In the genomic region with DNA sequence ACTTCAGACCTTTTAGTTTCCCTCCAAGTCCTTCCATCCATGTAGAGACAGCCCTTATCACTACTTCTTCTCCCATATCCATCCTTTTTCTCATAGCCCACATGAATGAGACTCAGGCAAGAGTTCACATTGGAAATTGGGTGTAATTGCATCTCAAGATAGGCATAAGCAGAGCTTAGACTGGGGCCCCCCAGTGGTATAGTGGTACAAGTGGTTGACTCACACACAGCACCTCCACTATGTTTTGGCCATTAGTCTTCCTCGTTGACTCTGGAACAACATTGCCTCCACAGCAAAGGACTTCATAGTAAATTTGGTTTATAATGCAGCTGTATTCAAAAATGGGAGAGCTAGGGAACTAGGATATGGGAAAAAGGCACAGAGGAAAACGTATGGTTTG, we compare ENCODE assay signal across 25 cellular contexts. TPM values are rescaled to one million over a fixed set of nuclear protein-coding genes. Genes with fewer than 3 reads are reported as not detected.
DNase-seq lines count a peak whose midpoint lies in the region; ATAC-seq and TF ChIP-seq lines count a peak whose summit lies in the region.
"Had no signal": no experiment of that assay in that cellular context is flagged by ENCODE, and none has a peak within 500 bp of the region (broad histone marks: within the 10 kb centered on the region; RNA-seq: fewer than 3 reads in every experiment).

No MANE protein-coding gene starts in this region.

- no peak overlapping the region for H2BK15ac ChIP-seq in mesendoderm (replicated peaks; ENCODE audit: low read depth)

- peaks cover 10 to 33% of the 10 kb centered on the region in 2 experiments for H3K4me1 ChIP-seq in HCT116 (ENCODE audit: control insufficient read depth in 1 of 2, insufficient read depth in 2 of 2, low read length in 2 of 2)
- no peaks in the 10 kb centered on the region for H3K4me1 ChIP-seq in mesendoderm (ENCODE audit: control insufficient read depth, low read depth, low read length)
- H3K4me1 ChIP-seq: BLaER1 treated with 17β-estradiol and CSF1 and Interleukin-3, amounts not matched to agents 10 nM and 100 nM had no signal

- no peak for ATAC-seq in HCT116
- ATAC-seq: T-cell had no signal

- peaks cover 17% of the 10 kb centered on the region; the same call in 1 of the 2 replicates for H4K20me1 ChIP-seq in HCT116 (ENCODE audit: insufficient read depth)
- H4K20me1 ChIP-seq: BLaER1 treated with 17β-estradiol and CSF1 and Interleukin-3, amounts not matched to agents 10 nM and 100 nM had no signal

- H2AK5ac ChIP-seq in mesendoderm (ENCODE audit: low read length) = no peak overlapping the region

- CTCF ChIA-PET in HCT116 (lab: Charles Lee) = interaction anchor here (0.6 kb wide), 1 partner anchor 193 kb away, joined by 4 read pairs; no protein-coding TSS in a partner anchor

- peaks cover 33% of the 10 kb centered on the region for H3K79me2 ChIP-seq in HCT116 (ENCODE audit: insufficient read depth, low read length)
- no peaks in the 10 kb centered on the region for H3K79me2 ChIP-seq in mesendoderm (ENCODE audit: control insufficient read depth, insufficient read depth, low read length)

- no peak overlapping the region for H4K8ac ChIP-seq in mesendoderm (ENCODE audit: low read depth, low read length)

- WGBS in mesendoderm (ENCODE audit: extremely low coverage, insufficient coverage, low lambda C conversion rate) = no CpG with 5 or more reads among the region's 2 CpGs

- no peaks in the 10 kb centered on the region for H3K36me3 Mint-ChIP-seq in HFFc6 (ENCODE audit: low read depth)
- H3K36me3 Mint-ChIP-seq: T-cell had no signal

- TF ChIP-seq CTCF in GM12864 (IDR thresholded peaks at IDR 0.05; ENCODE audit: low read depth, low read length, missing control alignments) = peak; percentile 21
- peak in 2 of 3 experiments; percentile 25 to 35; a peak in 2 of 6 replicates for TF ChIP-seq CTCF in HCT116 (IDR thresholded peaks at IDR 0.05 in 2 of 3, conservative IDR thresholded peaks at IDR 0.05 in 1 of 3; ENCODE audit: borderline replicate concordance in 1 of 3, insufficient read depth in 1 of 3, low read depth in 2 of 3, low read length in 2 of 3)
- no peak for TF ChIP-seq CTCF in HFFc6 (IDR thresholded peaks at IDR 0.05)

- no peak overlapping the region for H3K4me3 ChIP-seq in GM12864 (ENCODE audit: low read depth, low read length)
- no peak overlapping the region for H3K4me3 ChIP-seq in HCT116 (replicated peaks in 1 of 2; ENCODE audit: low read depth in 1 of 2, low read length in 2 of 2)
- no peak overlapping the region for H3K4me3 ChIP-seq in mesendoderm (ENCODE audit: low read length)
- H3K4me3 ChIP-seq: BLaER1 treated with 17β-estradiol and CSF1 and Interleukin-3, amounts not matched to agents 10 nM and 100 nM had no signal

- intact Hi-C loops in HCT116 (cut with micrococcal nuclease) = no loop called here

- H3K4ac ChIP-seq in mesendoderm (ENCODE audit: low read depth, low read length) = no peak overlapping the region

- no peaks in the 10 kb centered on the region for H3K9me3 Mint-ChIP-seq in HFFc6
- H3K9me3 Mint-ChIP-seq: CD4-positive, alpha-beta T cell; T-cell had no signal

- H3K27ac Mint-ChIP-seq in HFFc6 = no peak overlapping the region
- H3K27ac Mint-ChIP-seq: CD4-positive, alpha-beta T cell; T-cell had no signal

- no peak overlapping the region for H3K4me2 ChIP-seq in HCT116 (ENCODE audit: low read length)
- H3K4me2 ChIP-seq in mesendoderm (ENCODE audit: low read length) = no peak overlapping the region
- H3K4me2 ChIP-seq: BLaER1 treated with 17β-estradiol and CSF1 and Interleukin-3, amounts not matched to agents 10 nM and 100 nM had no signal

- TF ChIP-seq RAD21 in HCT116 (IDR thresholded peaks at IDR 0.05; ENCODE audit: low read depth) = no peak

- H2BK120ac ChIP-seq in mesendoderm (ENCODE audit: low read depth, low read length) = no peak overlapping the region

- H3K36me3 ChIP-seq in HCT116 (ENCODE audit: control insufficient read depth in 1 of 2, insufficient read depth in 2 of 2, low read length in 2 of 2) = peaks cover 0 to 26% of the 10 kb centered on the region in 2 experiments; a peak in 2 of 4 replicates
- no peaks in the 10 kb centered on the region for H3K36me3 ChIP-seq in mesendoderm (ENCODE audit: control insufficient read depth, insufficient read depth, low read length)
- H3K36me3 ChIP-seq: BLaER1 treated with 17β-estradiol and CSF1 and Interleukin-3, amounts not matched to agents 10 nM and 100 nM had no signal

- no peaks in the 10 kb centered on the region for H3K79me1 ChIP-seq in mesendoderm (ENCODE audit: low read length)

- no peak for DNase-seq in GM12864 (ENCODE audit: low read depth)
- DNase-seq in HCT116 (ENCODE audit: low read depth, low spot score) = no peak
- peak; percentile 8 for DNase-seq in OCI-M1 (lab: John Stamatoyannopoulos, UW)
- peak; percentile 6 for DNase-seq in mesendoderm
- no peak for DNase-seq in globus pallidus (ENCODE audit: low spot score)
- DNase-seq in activated CD4-positive, alpha-beta T cell treated with anti-CD3 and anti-CD28 coated beads for 1 hour = no peak
- DNase-seq in HFFc6 = no peak
- DNase-seq: AML-193; CD4-positive, alpha-beta T cell; DMS53; H7; Karpas-422; NCI-H1105; NCI-H146; NCI-H1930; NCI-H2107; NCI-H526 treated with DMSO at 0.1 percent for 48 hours; Right ventricle myocardium superior; RPMI8226; T-cell had no signal

- no peaks in the 10 kb centered on the region for H3K9me3 ChIP-seq in HCT116 (ENCODE audit: control insufficient read depth in 1 of 2, insufficient read depth in 1 of 2, low read depth in 1 of 2, low read length in 2 of 2)
- H3K9me3 ChIP-seq: BLaER1 treated with 17β-estradiol and CSF1 and Interleukin-3, amounts not matched to agents 10 nM and 100 nM had no signal

- H3K56ac ChIP-seq in mesendoderm (ENCODE audit: low read length) = no peak overlapping the region

- no peaks in the 10 kb centered on the region for H3K9me2 ChIP-seq in HCT116 (ENCODE audit: insufficient read depth)

- no peak overlapping the region for H4K5ac ChIP-seq in mesendoderm (ENCODE audit: low read length)

- no peak overlapping the region for H3K18ac ChIP-seq in mesendoderm (ENCODE audit: low read length)

- no peak for TF ChIP-seq POLR2A in HCT116 (IDR thresholded peaks at IDR 0.05; ENCODE audit: borderline replicate concordance, extremely low read depth, insufficient read depth, insufficient read length)

- no peak overlapping the region for H3K4me3 Mint-ChIP-seq in HFFc6
- H3K4me3 Mint-ChIP-seq: CD4-positive, alpha-beta T cell; T-cell had no signal

- H3K27ac ChIP-seq in HCT116 (ENCODE audit: low read depth, low read length) (no peak overlapping the region), mesendoderm (ENCODE audit: low read depth, low read length) (no peak overlapping the region)
- H3K27ac ChIP-seq: BLaER1 treated with 17β-estradiol and CSF1 and Interleukin-3, amounts not matched to agents 10 nM and 100 nM had no signal

- H3K27me3 Mint-ChIP-seq in HFFc6 (ENCODE audit: insufficient read depth) = no peaks in the 10 kb centered on the region; the same call in none of the 2 replicates
- H3K27me3 Mint-ChIP-seq: CD4-positive, alpha-beta T cell had no signal

- BruUV-seq in HCT116 (replicated peaks; lab: Mats Ljungman, UMichigan) = no TSS peak

- POLR2A ChIA-PET in HCT116 (lab: Charles Lee) = no interaction called here

- H3K27me3 ChIP-seq in HCT116 (ENCODE audit: insufficient read depth, low read length) = peaks cover 6% of the 10 kb centered on the region; the same call in 1 of the 2 replicates
- no peaks in the 10 kb centered on the region for H3K27me3 ChIP-seq in mesendoderm (ENCODE audit: insufficient read depth, low read length, poor library complexity)
- H3K27me3 ChIP-seq: BLaER1 treated with 17β-estradiol and CSF1 and Interleukin-3, amounts not matched to agents 10 nM and 100 nM had no signal

- no peak overlapping the region for H3K23ac ChIP-seq in mesendoderm (ENCODE audit: low read length)

- H2BK5ac ChIP-seq in mesendoderm (ENCODE audit: low read length) = no peak overlapping the region

- no peak overlapping the region for H2AFZ ChIP-seq in HCT116 (ENCODE audit: low read depth, low read length, poor library complexity, severe bottlenecking)

- H3K9ac ChIP-seq in HCT116 (ENCODE audit: low read length) (no peak overlapping the region), mesendoderm (ENCODE audit: low read length) (no peak overlapping the region)
- H3K9ac ChIP-seq: BLaER1 treated with 17β-estradiol and CSF1 and Interleukin-3, amounts not matched to agents 10 nM and 100 nM had no signal

- no peaks in the 10 kb centered on the region for H3K4me1 Mint-ChIP-seq in HFFc6 (ENCODE audit: low read depth)
- H3K4me1 Mint-ChIP-seq: T-cell had no signal

- RAD21 ChIA-PET in HCT116 (lab: Charles Lee; ENCODE audit: low non-redundant PET in 1 of 2, low total read pairs in 2 of 2, uncharacterized antibody in 2 of 2, unreplicated experiment in 2 of 2) = no interaction called here

TF ChIP-seq in HCT116, 20 proteins besides CTCF, POLR2A, EP300 and RAD21:
- no peak for TF ChIP-seq ZFX (IDR thresholded peaks at IDR 0.05)
- TF ChIP-seq ATF3 (IDR thresholded peaks at IDR 0.05) = no peak

RNA-seq across cellular contexts. Expression of gene UBQLN3, which starts 2.6 kb away (rescaled TPM):
- total RNA-seq in HCT116 (2021; ENCODE audit: unreplicated experiment) = not detected
- polyA plus RNA-seq in HCT116 (2012) = not detected in 2 replicates
- polyA plus RNA-seq in mesendoderm (2013, experiment 1 of 2) = not detected
- polyA plus RNA-seq in mesendoderm (2013, experiment 2 of 2) = not detected
- total RNA-seq in HFFc6 (2021; fragmentation: NEBNext Ultra II Directional; extraction: Animal tissue kit (Norgen Biotek cat#: 25700)) = not detected
- total RNA-seq: H7; NCI-H460; Right ventricle myocardium superior; SK-MEL-5; T-helper 2 cell treated with Interferon-gamma antibody and Interleukin-4, amounts not matched to agents 100 ng/mL and 5 ng/mL, for 36 hours had no signal
- polyA plus RNA-seq: AG04450 had no signal

RNA-seq across cellular contexts. Expression of gene UBQLNL, which starts 9.3 kb away (rescaled TPM):
- total RNA-seq in HCT116 (2021; ENCODE audit: unreplicated experiment) = not detected
- polyA plus RNA-seq in HCT116 (2012) = 0.15 and 0.21 TPM in 2 replicates
- 0.06 TPM for polyA plus RNA-seq in mesendoderm (2013, experiment 1 of 2)
- 0.03 TPM for polyA plus RNA-seq in mesendoderm (2013, experiment 2 of 2)
- total RNA-seq in HFFc6 (2021; fragmentation: NEBNext Ultra II Directional; extraction: Animal tissue kit (Norgen Biotek cat#: 25700)) = under 1 TPM in 5 of 6 experiments, not detected in 1; 0.07 to 0.17 (median 0.11) TPM
- total RNA-seq: H7, NCI-H460, Right ventricle myocardium superior, SK-MEL-5 had no signal

RNA-seq across cellular contexts. Expression of gene OR52D1, which starts 18.7 kb away (rescaled TPM):
- total RNA-seq in HCT116 (2021; ENCODE audit: unreplicated experiment) = not detected
- 1.4 and 3.4 TPM in 2 replicates for polyA plus RNA-seq in HCT116 (2012)
- polyA plus RNA-seq in mesendoderm (2013, experiment 1 of 2) = not detected
- polyA plus RNA-seq in mesendoderm (2013, experiment 2 of 2) = not detected
- not detected for total RNA-seq in HFFc6 (2021; fragmentation: NEBNext Ultra II Directional; extraction: Animal tissue kit (Norgen Biotek cat#: 25700))
- total RNA-seq: CD4-positive, alpha-beta T cell; H7; NCI-H460; Right ventricle myocardium superior; SK-MEL-5; T-cell; T-helper 2 cell treated with Interferon-gamma antibody and Interleukin-4, amounts not matched to agents 100 ng/mL and 5 ng/mL, for 36 hours had no signal
- polyA plus RNA-seq: AG04450 had no signal

RNA-seq across cellular contexts. Expression of gene OR52H1, which starts 41.2 kb away (rescaled TPM):
- total RNA-seq in HCT116 (2021; ENCODE audit: unreplicated experiment) = not detected
- polyA plus RNA-seq in HCT116 (2012) = not detected in 2 replicates
- polyA plus RNA-seq in mesendoderm (2013, experiment 1 of 2) = not detected
- polyA plus RNA-seq in mesendoderm (2013, experiment 2 of 2) = not detected
- total RNA-seq in HFFc6 (2021; fragmentation: NEBNext Ultra II Directional; extraction: Animal tissue kit (Norgen Biotek cat#: 25700)) = not detected
- total RNA-seq: H7; NCI-H460; Right ventricle myocardium superior; SK-MEL-5; T-helper 2 cell treated with Interferon-gamma antibody and Interleukin-4, amounts not matched to agents 100 ng/mL and 5 ng/mL, for 36 hours had no signal

RNA-seq across cellular contexts. Expression of gene OR51I2, which starts 58.1 kb away (rescaled TPM):
- total RNA-seq in HCT116 (2021; ENCODE audit: unreplicated experiment) = not detected
- polyA plus RNA-seq in HCT116 (2012) = 0.82 and 1.1 TPM in 2 replicates
- polyA plus RNA-seq in mesendoderm (2013, experiment 1 of 2) = not detected
- polyA plus RNA-seq in mesendoderm (2013, experiment 2 of 2) = not detected
- total RNA-seq in HFFc6 (2021; fragmentation: NEBNext Ultra II Directional; extraction: Animal tissue kit (Norgen Biotek cat#: 25700)) = not detected
- total RNA-seq: CD4-positive, alpha-beta T cell; H7; NCI-H460; Right ventricle myocardium superior; SK-MEL-5; T-cell; T-helper 2 cell treated with Interferon-gamma antibody and Interleukin-4, amounts not matched to agents 100 ng/mL and 5 ng/mL, for 36 hours had no signal
- polyA plus RNA-seq: AG04450 had no signal

Comparison
In these comparisons a context has a peak if more than half of its experiments do, and no peak if none do; other contexts are left out.
1. DNase-seq: peak in OCI-M1 (single experiment) and mesendoderm (single experiment); none in GM12864 (single experiment), HCT116 (single experiment), globus pallidus (single experiment), activated CD4-positive, alpha-beta T cell treated with anti-CD3 and anti-CD28 coated beads for 1 hour (single experiment) and HFFc6 (single experiment).